ENCODE assay signal across 8 cellular contexts in genomic region chr1:35032384-35032739, GRCh38. TPM values are rescaled to one million over a fixed set of nuclear protein-coding genes. Genes with fewer than 3 reads are reported as not detected.
A peak's percentile ranks its signal among the peaks of the same experiment; 100 is the strongest.
DNase-seq lines count a peak whose midpoint lies in the region; ATAC-seq and TF ChIP-seq lines count a peak whose summit lies in the region.

No MANE protein-coding gene starts in this region.

- H3K27me3 Mint-ChIP-seq in activated T-cell treated with anti-CD3 and anti-CD28 coated beads, Interleukin-2, amount 50 U/mL, for 24 hours = no peaks in the 10 kb centered on the region
- no peaks in the 10 kb centered on the region for H3K27me3 Mint-ChIP-seq in activated CD4-positive, alpha-beta memory T cell treated with anti-CD3 and anti-CD28 coated beads for 36 hours

- H3K27ac ChIP-seq in hepatocyte (no peak overlapping the region), stomach (peak overlapping the region in 3 of 5 donors; percentile 94 to 97 (median 95)), body of pancreas (no peak overlapping the region)

- peaks cover 7% of the 10 kb centered on the region for H3K4me1 ChIP-seq in hepatocyte (ENCODE audit: insufficient read depth)
- H3K4me1 ChIP-seq in stomach = peaks cover 9 to 24% (median 20%) of the 10 kb centered on the region in 4 donors
- H3K4me1 ChIP-seq in body of pancreas = peaks cover 12% of the 10 kb centered on the region

- H3K4me3 Mint-ChIP-seq in activated T-cell treated with anti-CD3 and anti-CD28 coated beads, Interleukin-2, amount 50 U/mL, for 24 hours = peak overlapping the region; percentile 97
- H3K4me3 Mint-ChIP-seq in activated CD4-positive, alpha-beta memory T cell treated with anti-CD3 and anti-CD28 coated beads for 36 hours = peak overlapping the region; percentile 99

- no peak for TF ChIP-seq CTCF in hepatocyte (IDR thresholded peaks at IDR 0.05; ENCODE audit: poor library complexity)
- TF ChIP-seq CTCF in stomach (IDR thresholded peaks at IDR 0.05) = no peak
- TF ChIP-seq CTCF in body of pancreas (IDR thresholded peaks at IDR 0.05) = no peak

- no peak overlapping the region for H3K4me3 ChIP-seq in hepatocyte
- peak overlapping the region; percentile 67 to 81 (median 72) for H3K4me3 ChIP-seq in stomach
- H3K4me3 ChIP-seq in body of pancreas = no peak overlapping the region

- H3K27me3 ChIP-seq in hepatocyte (no peaks in the 10 kb centered on the region), stomach (no peaks in the 10 kb centered on the region), body of pancreas (no peaks in the 10 kb centered on the region)

- H3K36me3 Mint-ChIP-seq in activated T-cell treated with anti-CD3 and anti-CD28 coated beads, Interleukin-2, amount 50 U/mL, for 24 hours (ENCODE audit: low read depth) = peaks cover 39% of the 10 kb centered on the region
- peaks cover 13% of the 10 kb centered on the region for H3K36me3 Mint-ChIP-seq in activated CD4-positive, alpha-beta memory T cell treated with anti-CD3 and anti-CD28 coated beads for 36 hours

- POLR2A ChIA-PET in activated CD4-positive, alpha-beta memory T cell treated with anti-CD3 and anti-CD28 coated beads for 36 hours (lab: Charles Lee) = interaction anchor here (0.6 to 2.0 kb wide), 3 partner anchors 47 to 170 kb away, joined by 3 to 5 read pairs (median 4); partner anchors contain the start of gene TMEM35B

- no peak for TF ChIP-seq EP300 in stomach (IDR thresholded peaks at IDR 0.05)

- intact Hi-C loops in activated CD4-positive, alpha-beta memory T cell treated with anti-CD3 and anti-CD28 coated beads for 36 hours (cut with micrococcal nuclease) = loop anchor here (5.0 to 10.0 kb wide), 3 partner anchors 170 to 525 kb away; partner anchors contain the start of genes KIAA0319L and NCDN
- intact Hi-C loops in stomach (cut with DNase I; ENCODE audit: low total_unique reads) (no loop called here), posterior cingulate gyrus (cut with DNase I) (loop anchor here (5.0 to 10.0 kb wide), 2 partner anchors 160 to 178 kb away; partner anchors contain the start of genes SFPQ and SMIM12), body of pancreas (cut with DNase I) (no loop called here)

- H3K79me2 ChIP-seq in hepatocyte = peaks cover 30% of the 10 kb centered on the region

- CTCF ChIA-PET in activated CD4-positive, alpha-beta memory T cell treated with anti-CD3 and anti-CD28 coated beads for 36 hours (lab: Charles Lee) = interaction anchor here (1.4 kb wide), 1 partner anchor 179 kb away, joined by 3 read pairs; no protein-coding TSS in a partner anchor

- TF ChIP-seq POLR2A in stomach (IDR thresholded peaks at IDR 0.05) = no peak
- no peak for TF ChIP-seq POLR2A in body of pancreas (IDR thresholded peaks at IDR 0.05)

- peak overlapping the region; percentile 46 for H3K4me2 ChIP-seq in hepatocyte

- no peaks in the 10 kb centered on the region for H4K20me1 ChIP-seq in hepatocyte (ENCODE audit: insufficient read depth, poor library complexity, severe bottlenecking)

- DNase-seq in activated T-cell treated with anti-CD3 and anti-CD28 coated beads, Interleukin-2, amount 50 U/mL, for 24 hours = no peak
- DNase-seq in activated T-cell treated with anti-CD3 and anti-CD28 coated beads, Interleukin-2, amount 50 U/mL, for 1 hour = no peak
- DNase-seq in activated CD4-positive, alpha-beta memory T cell treated with anti-CD3 and anti-CD28 coated beads for 36 hours = no peak
- DNase-seq in hepatocyte (ENCODE audit: low spot score) (no peak), stomach (no peak), posterior cingulate gyrus (no peak), body of pancreas (no peak), NCI-H2107 (lab: John Stamatoyannopoulos, UW) (no peak)

- H3K9me3 ChIP-seq in hepatocyte (ENCODE audit: low read depth) = peaks cover 3% of the 10 kb centered on the region
- H3K9me3 ChIP-seq in stomach = peaks cover 0 to 13% (median 9%) of the 10 kb centered on the region in 4 donors
- no peaks in the 10 kb centered on the region for H3K9me3 ChIP-seq in body of pancreas

- no peak overlapping the region for H2AFZ ChIP-seq in hepatocyte

- H3K36me3 ChIP-seq in hepatocyte (replicated peaks; ENCODE audit: insufficient read depth, low read depth) (no peaks in the 10 kb centered on the region), stomach (peaks cover 0 to 8% (median 4%) of the 10 kb centered on the region in 4 donors), body of pancreas (replicated peaks in 1 of 2; ENCODE audit: insufficient read depth in 1 of 2, low read depth in 2 of 2) (no peaks in the 10 kb centered on the region)

- no peaks in the 10 kb centered on the region for H3K9me2 ChIP-seq in hepatocyte (replicated peaks; ENCODE audit: insufficient read depth)

- peaks cover 7% of the 10 kb centered on the region for H3K9me3 Mint-ChIP-seq in activated T-cell treated with anti-CD3 and anti-CD28 coated beads, Interleukin-2, amount 50 U/mL, for 24 hours
- H3K9me3 Mint-ChIP-seq in activated CD4-positive, alpha-beta memory T cell treated with anti-CD3 and anti-CD28 coated beads for 36 hours = peaks cover 12% of the 10 kb centered on the region

- no peak for ATAC-seq in body of pancreas

- H3K4me1 Mint-ChIP-seq in activated T-cell treated with anti-CD3 and anti-CD28 coated beads, Interleukin-2, amount 50 U/mL, for 24 hours (ENCODE audit: low read depth) = peaks cover 32% of the 10 kb centered on the region
- H3K4me1 Mint-ChIP-seq in activated CD4-positive, alpha-beta memory T cell treated with anti-CD3 and anti-CD28 coated beads for 36 hours (ENCODE audit: low read depth) = peaks cover 21% of the 10 kb centered on the region

- WGBS in hepatocyte (ENCODE audit: low lambda C conversion rate, missing lambda C conversion rate) = 96% methylated on average over 1 of the region's 1 CpG
- WGBS in stomach, 5 donors = 88 to 98% (median 94%) methylated on average over 1 of the region's 1 CpG
- WGBS in body of pancreas, 2 donors = 83 to 89% methylated on average over 1 of the region's 1 CpG

- no peak overlapping the region for H3K27ac Mint-ChIP-seq in activated T-cell treated with anti-CD3 and anti-CD28 coated beads, Interleukin-2, amount 50 U/mL, for 24 hours
- H3K27ac Mint-ChIP-seq in activated CD4-positive, alpha-beta memory T cell treated with anti-CD3 and anti-CD28 coated beads for 36 hours = no peak overlapping the region

RNA-seq across cellular contexts. Expression of gene ZMYM6, which starts 0.6 kb away (rescaled TPM):
- 10 to 100 TPM; 16.3 to 18.0 TPM for total RNA-seq in activated CD4-positive, alpha-beta memory T cell treated with anti-CD3 and anti-CD28 coated beads for 36 hours
- total RNA-seq in hepatocyte (16.7 and 20.7 TPM in 2 replicates), stomach (10 to 100 TPM in 4 of 5 donors, 1 to 10 TPM in 1; 6.1 to 47.5 (median 35.8) TPM), body of pancreas (10 to 100 TPM; 15.0 to 16.5 TPM)
- polyA plus RNA-seq in hepatocyte (10.6 and 11.3 TPM in 2 replicates), stomach (1 to 10 TPM; 4.9 to 8.2 (median 6.1) TPM)

RNA-seq across cellular contexts. Expression of gene ZMYM1, which starts 46.8 kb away (rescaled TPM):
- 1 to 10 TPM; 3.6 to 3.9 TPM for total RNA-seq in activated CD4-positive, alpha-beta memory T cell treated with anti-CD3 and anti-CD28 coated beads for 36 hours
- total RNA-seq in hepatocyte (17.9 and 18.7 TPM in 2 replicates), stomach (10 to 100 TPM in 3 of 5 donors, 1 to 10 TPM in 1, under 1 TPM in 1; 0.58 to 65.6 (median 21.8) TPM), body of pancreas (1 to 10 TPM; 4.3 to 6.0 TPM)
- polyA plus RNA-seq in hepatocyte (3.8 and 4.7 TPM in 2 replicates), stomach (1 to 10 TPM; 1.7 to 3.0 (median 2.1) TPM)

RNA-seq across cellular contexts. Expression of gene TMEM35B, which starts 47.2 kb away (rescaled TPM):
- 10 to 100 TPM; 26.5 to 28.8 TPM for total RNA-seq in activated CD4-positive, alpha-beta memory T cell treated with anti-CD3 and anti-CD28 coated beads for 36 hours
- total RNA-seq in hepatocyte (37.5 and 43.8 TPM in 2 replicates), stomach (100 to 1,000 TPM in 1 of 5 donors, 10 to 100 TPM in 3, 1 to 10 TPM in 1; 2.0 to 131 (median 17.6) TPM), body of pancreas (10 to 100 TPM; 15.5 to 37.1 TPM)
- polyA plus RNA-seq in hepatocyte (51.5 and 51.8 TPM in 2 replicates), stomach (10 to 100 TPM; 12.5 to 31.1 (median 15.1) TPM)

Comparison
In these comparisons a context has a peak if more than half of its experiments do, and no peak if none do; other contexts are left out.
1. H3K27ac ChIP-seq: peak in stomach (3 of 5); none in hepatocyte (single experiment) and body of pancreas (0 of 4).
2. H3K4me3 ChIP-seq: peak in stomach (4 of 4); none in hepatocyte (single experiment) and body of pancreas (0 of 2).
3. intact Hi-C loops: an anchor here in activated CD4-positive, alpha-beta memory T cell treated with anti-CD3 and anti-CD28 coated beads for 36 hours (5.0 to 10.0 kb wide) and posterior cingulate gyrus (5.0 to 10.0 kb wide); none called in stomach and body of pancreas.